Comparison of ENCODE assay signal across 9 cellular contexts in genomic region chr16:57266531-57267268, GRCh38. TPM values are rescaled to one million over a fixed set of nuclear protein-coding genes. Genes with fewer than 3 reads are reported as not detected.
DNase-seq lines count a peak whose midpoint lies in the region; ATAC-seq and TF ChIP-seq lines count a peak whose summit lies in the region.
"Had no signal": no experiment of that assay in that cellular context is flagged by ENCODE, and none has a peak within 500 bp of the region (broad histone marks: within the 10 kb centered on the region; RNA-seq: fewer than 3 reads in every experiment).

No MANE protein-coding gene starts in this region.

- no peak overlapping the region for H3K4me3 Mint-ChIP-seq in activated naive CD4-positive, alpha-beta T cell treated with anti-CD3 and anti-CD28 coated beads for 36 hours

- no peaks in the 10 kb centered on the region for H3K9me3 ChIP-seq in right cardiac atrium (ENCODE audit: control insufficient read depth, low read length)
- no peaks in the 10 kb centered on the region for H3K9me3 ChIP-seq in upper lobe of left lung

- DNase-seq in activated gamma-delta T cell treated with Interleukin-2 at 50 U/mL for 16 hours (peak; percentile 25), activated gamma-delta T cell (lab: John Stamatoyannopoulos, UW) (no peak), right cardiac atrium (no peak), upper lobe of left lung (no peak), NCI-H1694 (lab: John Stamatoyannopoulos, UW) (no peak), C1 segment of cervical spinal cord (lab: John Stamatoyannopoulos, UW) (no peak)
- DNase-seq in activated naive CD4-positive, alpha-beta T cell treated with anti-CD3 and anti-CD28 coated beads for 36 hours: peak; percentile 64
- DNase-seq: NCI-H2081 had no signal

- H3K27ac ChIP-seq in right cardiac atrium (ENCODE audit: low read length) (peak overlapping the region; percentile 94), upper lobe of left lung (peak overlapping the region; percentile 74 to 93 (median 88))

- TF ChIP-seq POLR2A in upper lobe of left lung (IDR thresholded peaks at IDR 0.05): no peak

- H3K36me3 Mint-ChIP-seq in activated naive CD4-positive, alpha-beta T cell treated with anti-CD3 and anti-CD28 coated beads for 36 hours (ENCODE audit: low read depth): no peaks in the 10 kb centered on the region

- no peaks in the 10 kb centered on the region for H3K27me3 ChIP-seq in right cardiac atrium (ENCODE audit: control insufficient read depth, insufficient read depth)
- H3K27me3 ChIP-seq in upper lobe of left lung: no peaks in the 10 kb centered on the region

- H3K4me1 ChIP-seq in right cardiac atrium (ENCODE audit: control insufficient read depth, insufficient read depth, low read length) (peaks cover 3% of the 10 kb centered on the region), upper lobe of left lung (peaks cover 26 to 94% (median 85%) of the 10 kb centered on the region in 4 donors)

- TF ChIP-seq CTCF in upper lobe of left lung (IDR thresholded peaks at IDR 0.05): no peak

- peak overlapping the region; percentile 73 for H3K27ac Mint-ChIP-seq in activated naive CD4-positive, alpha-beta T cell treated with anti-CD3 and anti-CD28 coated beads for 36 hours

- WGBS in right cardiac atrium: 50% methylated on average over 6 of the region's 6 CpGs
- WGBS in upper lobe of left lung, 2 donors: 26 to 39% methylated on average over 6 of the region's 6 CpGs

- H3K4me1 Mint-ChIP-seq in activated naive CD4-positive, alpha-beta T cell treated with anti-CD3 and anti-CD28 coated beads for 36 hours (ENCODE audit: low read depth): peaks cover 49% of the 10 kb centered on the region

- no peaks in the 10 kb centered on the region for H3K27me3 Mint-ChIP-seq in activated naive CD4-positive, alpha-beta T cell treated with anti-CD3 and anti-CD28 coated beads for 36 hours (ENCODE audit: low read depth)

- ATAC-seq in right cardiac atrium: no peak
- ATAC-seq in upper lobe of left lung (ENCODE audit: low FRiP score in 2 of 2): no peak
- ATAC-seq in GM21528 (IDR thresholded peaks at IDR 0.05; ENCODE audit: low FRiP score, unreplicated experiment): no peak

- CTCF ChIA-PET in activated naive CD4-positive, alpha-beta T cell treated with anti-CD3 and anti-CD28 coated beads for 36 hours (lab: Charles Lee): no interaction called here

- H3K9me3 Mint-ChIP-seq in activated naive CD4-positive, alpha-beta T cell treated with anti-CD3 and anti-CD28 coated beads for 36 hours: no peaks in the 10 kb centered on the region

- H3K4me3 ChIP-seq in right cardiac atrium (ENCODE audit: low read length): no peak overlapping the region
- peak overlapping the region in 2 of 4 donors; percentile 20 to 24 for H3K4me3 ChIP-seq in upper lobe of left lung

- intact Hi-C loops in activated naive CD4-positive, alpha-beta T cell treated with anti-CD3 and anti-CD28 coated beads for 36 hours (cut with micrococcal nuclease): loop anchor here (1.0 kb wide), 2 partner anchors 11 to 21 kb away; partner anchors contain the start of gene ARL2BP
- intact Hi-C loops in right cardiac atrium (cut with DNase I): no loop called here

- TF ChIP-seq EP300 in upper lobe of left lung (IDR thresholded peaks at IDR 0.05): no peak

- no peaks in the 10 kb centered on the region for H3K36me3 ChIP-seq in upper lobe of left lung

RNA-seq across cellular contexts. Expression of gene PLLP, which starts 17.8 kb away (rescaled TPM):
- under 1 TPM; 0.25 to 0.41 TPM for total RNA-seq in activated naive CD4-positive, alpha-beta T cell treated with anti-CD3 and anti-CD28 coated beads for 36 hours
- total RNA-seq in right cardiac atrium: 10 to 100 TPM in 3 of 4 donors, 1 to 10 TPM in 1; 6.3 to 13.8 (median 11.0) TPM
- 11.8 TPM for polyA plus RNA-seq in right cardiac atrium
- total RNA-seq in upper lobe of left lung: 100 to 1,000 TPM in 4 of 6 donors, 10 to 100 TPM in 2; 38.8 to 184 (median 114) TPM

RNA-seq across cellular contexts. Expression of gene ARL2BP, which starts 21.6 kb away (rescaled TPM):
- 10 to 100 TPM; 11.0 to 11.2 TPM for total RNA-seq in activated naive CD4-positive, alpha-beta T cell treated with anti-CD3 and anti-CD28 coated beads for 36 hours
- 10 to 100 TPM; 44.8 to 58.4 (median 52.0) TPM for total RNA-seq in right cardiac atrium
- polyA plus RNA-seq in right cardiac atrium: 51.6 TPM
- total RNA-seq in upper lobe of left lung: 10 to 100 TPM; 18.9 to 74.9 (median 54.2) TPM

Comparison
In these comparisons a context has a peak if more than half of its experiments do, and no peak if none do; other contexts are left out.
1. DNase-seq: peak in activated gamma-delta T cell treated with Interleukin-2 at 50 U/mL for 16 hours (single experiment) and activated naive CD4-positive, alpha-beta T cell treated with anti-CD3 and anti-CD28 coated beads for 36 hours (single experiment); none in activated gamma-delta T cell (single experiment), right cardiac atrium (0 of 3), upper lobe of left lung (0 of 2), NCI-H1694 (single experiment) and C1 segment of cervical spinal cord (0 of 14).
2. RNA of gene PLLP, which starts 17.8 kb away (total RNA-seq): 38.8 to 184 TPM in upper lobe of left lung and 6.3 to 13.8 TPM in right cardiac atrium; 0.25 to 0.41 TPM in activated naive CD4-positive, alpha-beta T cell treated with anti-CD3 and anti-CD28 coated beads for 36 hours; every median in the first group is over 4 times any median in the second.